In the genomic region with DNA sequence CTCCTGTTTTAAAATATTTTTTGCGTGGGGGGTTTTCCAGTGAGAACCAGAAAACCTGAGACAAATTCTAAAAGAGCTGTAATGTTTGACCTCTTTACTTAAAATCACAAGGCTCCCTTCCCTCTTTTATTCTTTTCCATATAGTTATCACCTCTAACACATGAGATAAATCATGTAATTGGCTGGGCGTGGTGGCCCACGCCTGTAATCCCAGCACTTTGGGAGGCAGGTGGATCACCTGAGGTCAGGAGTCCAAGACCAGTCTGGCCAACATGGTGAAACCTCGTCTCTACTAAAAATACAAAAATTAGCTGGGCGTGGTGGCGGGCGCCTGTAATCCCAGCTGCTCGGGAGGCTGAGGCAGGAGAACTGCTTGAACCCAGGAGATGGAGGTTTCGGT, we compare ENCODE assay signal across 6 cellular contexts. TPM values are rescaled to one million over a fixed set of nuclear protein-coding genes. Genes with fewer than 3 reads are reported as not detected.
"Had no signal": no experiment of that assay in that cellular context is flagged by ENCODE, and none has a peak within 500 bp of the region (broad histone marks: within the 10 kb centered on the region; RNA-seq: fewer than 3 reads in every experiment).

No MANE protein-coding gene starts in this region.

RNA-seq across cellular contexts. Expression of gene S1PR5, which starts 33.8 kb away (rescaled TPM):
- total RNA-seq: MCF 10A; T-helper 2 cell treated with Interferon-gamma antibody and Interleukin-4, amounts not matched to agents 100 ng/mL and 5 ng/mL, for 36 hours had no signal

RNA-seq across cellular contexts. Expression of gene AP1M2, which starts 36.1 kb away (rescaled TPM):
- total RNA-seq: activated CD8-positive, alpha-beta memory T cell treated with anti-CD3 and anti-CD28 coated beads, Interleukin-2, amount 10 ng/mL, durations not matched to agents 7 days and 5 days; activated naive CD4-positive, alpha-beta T cell treated with anti-CD3 and anti-CD28 coated beads, Interleukin-2, amount 50 U/mL, for 72 hours; activated T-helper 17 cell treated with anti-CD3 and anti-CD28 coated beads, Interleukin-2, amount 50 U/mL, for 72 hours; T-helper 2 cell treated with Interferon-gamma antibody and Interleukin-4, amounts not matched to agents 100 ng/mL and 5 ng/mL, for 36 hours had no signal
- polyA plus RNA-seq: IgD-negative memory B cell had no signal
